In the genomic region with DNA sequence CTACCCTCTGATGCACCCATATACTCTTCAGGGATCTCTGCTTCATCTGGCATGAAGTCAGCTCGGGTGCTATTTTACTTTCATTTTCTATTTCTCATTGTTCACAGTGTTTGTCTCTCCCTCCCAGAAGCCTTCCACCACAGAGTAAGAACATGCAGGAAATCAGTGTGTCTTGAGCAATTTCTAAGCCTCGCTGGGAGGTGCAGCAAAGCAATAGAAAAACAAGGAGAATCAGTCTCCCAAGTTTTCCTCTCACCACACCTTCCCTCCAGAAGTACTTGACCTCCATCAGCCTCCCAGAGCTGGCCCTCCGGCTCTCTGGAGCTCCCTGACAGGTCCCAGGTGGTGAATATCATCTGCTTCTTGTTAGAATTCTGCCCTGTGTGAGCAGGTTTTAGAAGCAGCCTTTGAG, we compare ENCODE assay signal across 8 cellular contexts.
DNase-seq lines count a peak whose midpoint lies in the region; ATAC-seq, FAIRE-seq and TF ChIP-seq lines count a peak whose summit lies in the region.

No MANE protein-coding gene starts in this region.

- H3K27me3 ChIP-seq in DND-41 (ENCODE audit: insufficient read depth, low read length, poor library complexity): no peaks in the 10 kb centered on the region
- no peaks in the 10 kb centered on the region for H3K27me3 ChIP-seq in bronchial epithelial cell (ENCODE audit: control insufficient read depth, insufficient read depth, low read length)
- H3K27me3 ChIP-seq in mononuclear cell (ENCODE audit: insufficient read depth, low read length): no peaks in the 10 kb centered on the region

- H3K36me3 ChIP-seq in DND-41 (ENCODE audit: insufficient read depth, low read length) (no peaks in the 10 kb centered on the region), bronchial epithelial cell (ENCODE audit: control insufficient read depth, insufficient read depth, low read length) (no peaks in the 10 kb centered on the region)

- H3K9me3 ChIP-seq in DND-41 (ENCODE audit: insufficient read depth, low read length, severe bottlenecking) (no peaks in the 10 kb centered on the region), mononuclear cell (ENCODE audit: low read depth, low read length) (no peaks in the 10 kb centered on the region)

- ATAC-seq in DND-41 (ENCODE audit: insufficient read depth, low read depth) (peak; percentile 99), GM19455 (IDR thresholded peaks at IDR 0.05; ENCODE audit: unreplicated experiment) (peak; percentile 99), HG03457 (IDR thresholded peaks at IDR 0.05; ENCODE audit: unreplicated experiment) (peak; percentile 98)

- peak overlapping the region; percentile 92 for H2AFZ ChIP-seq in DND-41 (ENCODE audit: low read depth, low read length)

- H4K20me1 ChIP-seq in DND-41 (ENCODE audit: insufficient read depth, low read length): no peaks in the 10 kb centered on the region

- FAIRE-seq in bronchial epithelial cell (lab: Jason Lieb, UNC): no peak

- peak overlapping the region; percentile 6 to 53; a peak in 3 of 4 replicates for H3K4me3 ChIP-seq in DND-41 (ENCODE audit: low read depth in 1 of 2, low read length in 2 of 2)
- peak overlapping the region; percentile 17 for H3K4me3 ChIP-seq in bronchial epithelial cell (ENCODE audit: low read depth, low read length)
- H3K4me3 ChIP-seq in mononuclear cell (ENCODE audit: low read length): peak overlapping the region; percentile 20

- peaks cover 14% of the 10 kb centered on the region for H3K4me1 ChIP-seq in DND-41 (ENCODE audit: insufficient read depth, low read length)
- peaks cover 9% of the 10 kb centered on the region for H3K4me1 ChIP-seq in mononuclear cell (ENCODE audit: insufficient read depth, low read length)

- peak overlapping the region; percentile 80 for H3K27ac ChIP-seq in DND-41 (ENCODE audit: low read length)

- DNase-seq in DND-41 (peak; percentile 61), OCI-M1 (lab: John Stamatoyannopoulos, UW) (peak; percentile 83), bronchial epithelial cell (ENCODE audit: low read depth) (peak; percentile 50), NCI-H524 (lab: John Stamatoyannopoulos, UW) (no peak), T1000 (lab: John Stamatoyannopoulos, UW) (no peak)

- TF ChIP-seq CTCF in DND-41 (IDR thresholded peaks at IDR 0.05; ENCODE audit: borderline replicate concordance, extremely low read depth, low read length, poor library complexity, severe bottlenecking) (no peak), bronchial epithelial cell (IDR thresholded peaks at IDR 0.05; ENCODE audit: insufficient read depth, low read length, severe bottlenecking) (no peak)

- H3K79me2 ChIP-seq in DND-41 (ENCODE audit: insufficient read depth, low read length): no peaks in the 10 kb centered on the region

- peak overlapping the region; percentile 71 for H3K4me2 ChIP-seq in DND-41 (ENCODE audit: insufficient read depth, low read length)

- peak overlapping the region; percentile 53 for H3K9ac ChIP-seq in DND-41 (ENCODE audit: low read depth, low read length)

Comparison
In these comparisons a context has a peak if more than half of its experiments do, and no peak if none do; other contexts are left out.
1. DNase-seq: peak in DND-41 (single experiment), OCI-M1 (single experiment) and bronchial epithelial cell (single experiment); none in NCI-H524 (0 of 2) and T1000 (single experiment).
2. Peak in every context shown above with its lines, with median percentiles within 50 percentile points of each other: ATAC-seq and H3K4me3 ChIP-seq.